26 cellular contexts compared by ENCODE assay signal in the genomic region with DNA sequence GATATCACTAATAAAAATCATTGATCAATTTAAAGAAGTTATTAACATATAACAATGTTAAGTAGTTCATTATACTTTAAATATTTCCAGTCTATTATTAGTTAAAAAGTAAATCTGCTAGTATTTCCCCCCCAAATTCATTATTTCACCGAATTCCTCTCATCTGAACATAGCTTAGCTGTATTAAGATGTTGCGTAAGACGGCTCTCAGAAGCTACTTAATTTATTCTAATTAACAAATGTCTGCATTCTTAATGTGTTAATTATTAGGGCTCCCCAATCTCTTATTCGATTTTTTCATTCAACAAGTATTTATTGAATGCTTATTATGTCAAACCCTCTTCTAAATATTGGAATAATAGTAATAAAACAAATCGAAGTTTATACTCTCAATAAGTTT.
"Had no signal": no experiment of that assay in that cellular context is flagged by ENCODE, and none has a peak within 500 bp of the region (broad histone marks: within the 10 kb centered on the region; RNA-seq: fewer than 3 reads in every experiment).

No MANE protein-coding gene starts in this region.

- H3K27ac ChIP-seq: ascending aorta had no signal

- H3K27ac Mint-ChIP-seq: activated CD4-positive, alpha-beta memory T cell treated with anti-CD3 and anti-CD28 coated beads, Interleukin-2, amount 10 ng/mL, durations not matched to agents 7 days and 5 days; activated CD4-positive, alpha-beta T cell treated with anti-CD3 and anti-CD28 coated beads, Interleukin-2, amount 10 ng/mL, durations not matched to agents 7 days and 5 days; activated naive CD4-positive, alpha-beta T cell treated with anti-CD3 and anti-CD28 coated beads, Interleukin-2, amount 10 ng/mL, durations not matched to agents 7 days and 5 days; activated naive CD4-positive, alpha-beta T cell treated with anti-CD3 and anti-CD28 coated beads, Interleukin-2, amount 50 U/mL, for 72 hours; activated naive CD8-positive, alpha-beta T cell treated with anti-CD3 and anti-CD28 coated beads, Interleukin-2, amount 10 ng/mL, durations not matched to agents 7 days and 5 days; activated T-cell treated with anti-CD3 and anti-CD28 coated beads, Interleukin-2, amount 50 U/mL, for 24 hours; activated T-cell treated with anti-CD3 and anti-CD28 coated beads, Interleukin-2, amount 50 U/mL, for 72 hours had no signal

- H3K27me3 ChIP-seq: ascending aorta had no signal

- H3K4me3 Mint-ChIP-seq: activated CD4-positive, alpha-beta memory T cell treated with anti-CD3 and anti-CD28 coated beads, Interleukin-2, amount 10 ng/mL, durations not matched to agents 7 days and 5 days; activated CD4-positive, alpha-beta T cell treated with anti-CD3 and anti-CD28 coated beads, Interleukin-2, amount 10 ng/mL, durations not matched to agents 7 days and 5 days; activated naive CD4-positive, alpha-beta T cell treated with anti-CD3 and anti-CD28 coated beads, Interleukin-2, amount 10 ng/mL, durations not matched to agents 7 days and 5 days; activated naive CD8-positive, alpha-beta T cell treated with anti-CD3 and anti-CD28 coated beads, Interleukin-2, amount 10 ng/mL, durations not matched to agents 7 days and 5 days; activated T-cell treated with anti-CD3 and anti-CD28 coated beads, Interleukin-2, amount 50 U/mL, for 24 hours; activated T-cell treated with anti-CD3 and anti-CD28 coated beads, Interleukin-2, amount 50 U/mL, for 72 hours; brain had no signal

- H3K36me3 ChIP-seq: ascending aorta had no signal

- FAIRE-seq: bronchial epithelial cell, colon had no signal

- H3K4me1 ChIP-seq: ascending aorta had no signal

- H3K36me3 Mint-ChIP-seq: activated naive CD4-positive, alpha-beta T cell treated with anti-CD3 and anti-CD28 coated beads, Interleukin-2, amount 10 ng/mL, durations not matched to agents 7 days and 5 days; activated naive CD8-positive, alpha-beta T cell treated with anti-CD3 and anti-CD28 coated beads, Interleukin-2, amount 10 ng/mL, durations not matched to agents 7 days and 5 days; brain had no signal

- H3K27me3 Mint-ChIP-seq: activated CD4-positive, alpha-beta memory T cell treated with anti-CD3 and anti-CD28 coated beads, Interleukin-2, amount 10 ng/mL, durations not matched to agents 7 days and 5 days; activated CD4-positive, alpha-beta T cell treated with anti-CD3 and anti-CD28 coated beads, Interleukin-2, amount 10 ng/mL, durations not matched to agents 7 days and 5 days; activated naive CD4-positive, alpha-beta T cell treated with anti-CD3 and anti-CD28 coated beads, Interleukin-2, amount 10 ng/mL, durations not matched to agents 7 days and 5 days; activated naive CD8-positive, alpha-beta T cell treated with anti-CD3 and anti-CD28 coated beads, Interleukin-2, amount 10 ng/mL, durations not matched to agents 7 days and 5 days; activated T-cell treated with anti-CD3 and anti-CD28 coated beads, Interleukin-2, amount 50 U/mL, for 24 hours had no signal

- H3K9me3 ChIP-seq: ascending aorta had no signal

- ATAC-seq: activated naive CD4-positive, alpha-beta T cell treated with anti-CD3 and anti-CD28 coated beads, Interleukin-2, amount 50 U/mL, for 72 hours; activated T-cell treated with anti-CD3 and anti-CD28 coated beads, Interleukin-2, amount 50 U/mL, for 72 hours; esophagus mucosa had no signal

- DNase-seq: activated CD4-positive, alpha-beta memory T cell treated with anti-CD3 and anti-CD28 coated beads, Interleukin-2, amount 10 ng/mL, durations not matched to agents 7 days and 5 days; activated CD4-positive, alpha-beta T cell treated with anti-CD3 and anti-CD28 coated beads for 1 hour; activated CD4-positive, alpha-beta T cell treated with anti-CD3 and anti-CD28 coated beads for 4 hours; activated CD4-positive, alpha-beta T cell treated with anti-CD3 and anti-CD28 coated beads, Interleukin-2, amount 10 ng/mL, durations not matched to agents 7 days and 5 days; activated CD4-positive, alpha-beta T cell treated with anti-CD3 and anti-CD28 coated beads, Interleukin-2, amount 50 U/mL, for 4 hours; activated CD8-positive, alpha-beta memory T cell treated with anti-CD3 and anti-CD28 coated beads, Interleukin-2, amount 50 U/mL, for 48 hours; activated gamma-delta T cell; activated naive CD4-positive, alpha-beta T cell; activated naive CD4-positive, alpha-beta T cell treated with anti-CD3 and anti-CD28 coated beads, Interleukin-2, amount 10 ng/mL, durations not matched to agents 7 days and 5 days; activated naive CD8-positive, alpha-beta T cell treated with anti-CD3 and anti-CD28 coated beads, Interleukin-2, amount 10 ng/mL, durations not matched to agents 7 days and 5 days; activated T-cell treated with anti-CD3 and anti-CD28 coated beads for 4 hours; activated T-cell treated with anti-CD3 and anti-CD28 coated beads, Interleukin-2, amount 50 U/mL, for 24 hours; activated T-cell treated with anti-CD3 and anti-CD28 coated beads, Interleukin-2, amount 50 U/mL, for 72 hours; caudate nucleus; cortex of kidney; dermis blood vessel endothelial cell; effector CD8-positive, alpha-beta T cell; foreskin fibroblast; head of caudate nucleus; T-helper 2 cell had no signal

- H3K4me1 Mint-ChIP-seq: activated CD4-positive, alpha-beta memory T cell treated with anti-CD3 and anti-CD28 coated beads, Interleukin-2, amount 10 ng/mL, durations not matched to agents 7 days and 5 days; activated CD4-positive, alpha-beta T cell treated with anti-CD3 and anti-CD28 coated beads, Interleukin-2, amount 10 ng/mL, durations not matched to agents 7 days and 5 days; activated naive CD4-positive, alpha-beta T cell treated with anti-CD3 and anti-CD28 coated beads, Interleukin-2, amount 10 ng/mL, durations not matched to agents 7 days and 5 days; activated naive CD8-positive, alpha-beta T cell treated with anti-CD3 and anti-CD28 coated beads, Interleukin-2, amount 10 ng/mL, durations not matched to agents 7 days and 5 days had no signal

- H3K4me3 ChIP-seq: ascending aorta had no signal
